In the genomic region with DNA sequence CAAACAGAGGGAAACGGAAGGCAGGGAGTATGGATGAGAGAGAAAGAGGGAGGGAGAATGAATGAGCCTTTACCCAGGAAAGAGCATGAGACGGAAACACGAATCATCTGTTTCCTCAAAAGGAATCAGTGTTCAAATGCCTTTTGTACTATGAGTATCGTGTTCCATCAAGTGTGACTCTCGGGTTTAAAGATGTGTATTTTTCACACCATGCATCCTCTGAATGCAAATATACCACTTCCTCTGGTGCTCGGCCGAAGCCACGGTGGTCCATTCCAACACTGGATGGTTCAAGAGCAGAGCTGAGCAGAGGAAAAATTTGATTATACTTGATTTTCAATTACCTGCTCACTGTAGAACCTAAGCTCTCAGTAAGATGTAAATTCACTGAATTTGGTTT, we compare ENCODE assay signal across 18 cellular contexts.
DNase-seq lines count a peak whose midpoint lies in the region; ATAC-seq, FAIRE-seq and TF ChIP-seq lines count a peak whose summit lies in the region.
"Had no signal": no experiment of that assay in that cellular context is flagged by ENCODE, and none has a peak within 500 bp of the region (broad histone marks: within the 10 kb centered on the region; RNA-seq: fewer than 3 reads in every experiment).

No MANE protein-coding gene starts in this region.

- H3K9ac ChIP-seq in Karpas-422 (ENCODE audit: low read length) (no peak overlapping the region), H1 (replicated peaks in 1 of 4; ENCODE audit: extremely low read depth in 1 of 4, low read depth in 3 of 4, low read length in 3 of 4) (no peak overlapping the region)
- H3K9ac ChIP-seq: SK-N-SH had no signal

- H3F3A ChIP-seq in DOHH2 (ENCODE audit: control insufficient read depth, insufficient read depth): no peaks in the 10 kb centered on the region

- no peaks in the 10 kb centered on the region for H3K9me3 ChIP-seq in DOHH2 (ENCODE audit: control insufficient read depth, insufficient read depth, low read length)
- H3K9me3 ChIP-seq in Karpas-422 (ENCODE audit: low read length): no peaks in the 10 kb centered on the region
- H3K9me3 ChIP-seq in H1 (ENCODE audit: insufficient read depth in 2 of 2, low read depth in 1 of 2, low read length in 1 of 2): no peaks in the 10 kb centered on the region
- H3K9me3 ChIP-seq in mucosa of descending colon: no peaks in the 10 kb centered on the region
- H3K9me3 ChIP-seq: A549, SK-N-SH had no signal

- no peaks in the 10 kb centered on the region for H3K27me3 ChIP-seq in DOHH2 (ENCODE audit: control insufficient read depth, low read length)
- H3K27me3 ChIP-seq in Karpas-422 (ENCODE audit: low read length): no peaks in the 10 kb centered on the region
- peaks cover 0 to 1% (median 0%) of the 10 kb centered on the region in 4 experiments; a peak in 1 of 7 replicates for H3K27me3 ChIP-seq in H1 (replicated peaks in 1 of 4; ENCODE audit: control insufficient read depth in 3 of 4, extremely low read depth in 1 of 4, insufficient read depth in 3 of 4, low read length in 3 of 4)
- H3K27me3 ChIP-seq in foreskin keratinocyte: no peaks in the 10 kb centered on the region

- FAIRE-seq in H1 (lab: Jason Lieb, UNC): no peak
- FAIRE-seq: A549, K562 had no signal

- no peak overlapping the region for H3K18ac ChIP-seq in H1 (ENCODE audit: extremely low read depth, low read length)

- H3K23ac ChIP-seq in H1 (ENCODE audit: insufficient read length): no peak overlapping the region

- H4K5ac ChIP-seq in H1 (ENCODE audit: insufficient read length, low read depth, low read length): no peak overlapping the region

- H3K79me2 ChIP-seq in DOHH2 (ENCODE audit: control insufficient read depth, low read length) (no peaks in the 10 kb centered on the region), Karpas-422 (ENCODE audit: low read length) (no peaks in the 10 kb centered on the region), H1 (ENCODE audit: control insufficient read depth in 1 of 2, insufficient read depth in 2 of 2, low read length in 2 of 2) (no peaks in the 10 kb centered on the region)

- H3K27ac ChIP-seq in DOHH2 (ENCODE audit: low read depth, low read length) (no peak overlapping the region), Karpas-422 (ENCODE audit: low read length) (no peak overlapping the region), H1 (ENCODE audit: low read depth, low read length) (no peak overlapping the region), foreskin keratinocyte (no peak overlapping the region)
- H3K27ac ChIP-seq: A549 had no signal

- H3K4me1 ChIP-seq in DOHH2 (ENCODE audit: control insufficient read depth, low read length) (peaks cover 18% of the 10 kb centered on the region), Karpas-422 (ENCODE audit: low read length) (peaks cover 9% of the 10 kb centered on the region), H1 (replicated peaks in 1 of 4; ENCODE audit: control insufficient read depth in 3 of 4, insufficient read depth in 4 of 4, low read length in 3 of 4) (no peaks in the 10 kb centered on the region), foreskin keratinocyte (no peaks in the 10 kb centered on the region), mucosa of descending colon (ENCODE audit: low read depth) (no peaks in the 10 kb centered on the region)
- H3K4me1 ChIP-seq: A549 had no signal

- no peak for TF ChIP-seq EP300 in H1 (IDR thresholded peaks at IDR 0.05; ENCODE audit: borderline replicate concordance in 1 of 2, low read depth in 2 of 2, low read length in 2 of 2)

- POLR2A ChIA-PET in H1 (lab: Charles Lee; ENCODE audit: partially characterized antibody): no interaction called here

- H4K91ac ChIP-seq in H1 (replicated peaks; ENCODE audit: insufficient read length, low read length): no peak overlapping the region

- DNase-seq in Karpas-422: peak; percentile 35
- no peak for DNase-seq in H1 (ENCODE audit: low read depth in 1 of 2, low spot score in 2 of 2)
- DNase-seq in foreskin keratinocyte: no peak
- DNase-seq in mucosa of descending colon: no peak
- DNase-seq: DMS79, H9, NCI-H1694 treated with DMSO at 0.1 percent for 48 hours, NCI-H510A, NCI-H748 treated with DMSO at 0.1 percent for 48 hours, RPMI8226, SHP77 treated with DMSO at 0.1 percent for 48 hours, SK-N-SH, T-helper 1 cell had no signal

- no peak overlapping the region for H2BK15ac ChIP-seq in H1 (ENCODE audit: low read length)

- H4K8ac ChIP-seq in H1 (ENCODE audit: extremely low read depth, insufficient read depth, low read length): no peak overlapping the region

- H3K56ac ChIP-seq in H1 (replicated peaks; ENCODE audit: insufficient read length, low read depth, low read length): no peak overlapping the region

- ATAC-seq in GM19351 (IDR thresholded peaks at IDR 0.05; ENCODE audit: unreplicated experiment) (peak; percentile 52), foreskin keratinocyte (no peak), mucosa of descending colon (no peak), HG02571 (IDR thresholded peaks at IDR 0.05; ENCODE audit: unreplicated experiment) (no peak)
- ATAC-seq: A549, K562 had no signal

- H3K4me2 ChIP-seq in DOHH2 (ENCODE audit: low read length): peak overlapping the region; percentile 3; the same call in 1 of the 2 replicates
- H3K4me2 ChIP-seq in Karpas-422 (ENCODE audit: low read depth, low read length, poor library complexity, severe bottlenecking): no peak overlapping the region
- H3K4me2 ChIP-seq in H1 (ENCODE audit: insufficient read depth in 1 of 2, low read depth in 2 of 2, low read length in 2 of 2): no peak overlapping the region
- H3K4me2 ChIP-seq: A549, SK-N-SH had no signal

- no peaks in the 10 kb centered on the region for H3K9me2 ChIP-seq in DOHH2 (replicated peaks; ENCODE audit: control insufficient read depth, low read length)
- H3K9me2 ChIP-seq in Karpas-422 (replicated peaks; ENCODE audit: insufficient read depth, low read length): no peaks in the 10 kb centered on the region
- H3K9me2 ChIP-seq: SK-N-SH had no signal

- no peaks in the 10 kb centered on the region for H3K79me1 ChIP-seq in H1 (ENCODE audit: low read depth, low read length)

- TF ChIP-seq CTCF in DOHH2 (IDR thresholded peaks at IDR 0.05; ENCODE audit: low read depth, low read length, poor library complexity, severe bottlenecking): no peak
- no peak for TF ChIP-seq CTCF in H1 (IDR thresholded peaks at IDR 0.05; ENCODE audit: control extremely low read depth in 1 of 3, insufficient read depth in 1 of 3, low read depth in 1 of 3, low read length in 3 of 3)
- TF ChIP-seq CTCF in foreskin keratinocyte (conservative IDR thresholded peaks at IDR 0.05): no peak
- no peak for TF ChIP-seq CTCF in mucosa of descending colon (IDR thresholded peaks at IDR 0.05)

- H3K4me3 ChIP-seq in DOHH2 (ENCODE audit: low read length): no peak overlapping the region
- H3K4me3 ChIP-seq in Karpas-422 (ENCODE audit: low read length): no peak overlapping the region
- H3K4me3 ChIP-seq in H1 (ENCODE audit: extremely low read depth in 1 of 4, insufficient read depth in 2 of 4, low read depth in 3 of 4, low read length in 4 of 4): no peak overlapping the region
- no peak overlapping the region for H3K4me3 ChIP-seq in mucosa of descending colon
- H3K4me3 ChIP-seq: A549, K562 had no signal

- H4K20me1 ChIP-seq in DOHH2 (ENCODE audit: control insufficient read depth, insufficient read depth, low read depth, low read length) (no peaks in the 10 kb centered on the region), Karpas-422 (ENCODE audit: insufficient read depth, low read depth, low read length) (no peaks in the 10 kb centered on the region), H1 (replicated peaks in 1 of 2; ENCODE audit: control insufficient read depth in 1 of 2, insufficient read depth in 2 of 2, low read length in 2 of 2) (no peaks in the 10 kb centered on the region)

- 92% methylated on average over 8 of the region's 8 CpGs; no CpG with 5 or more reads in 1 of the 2 experiments for WGBS in H1 (ENCODE audit: extremely low coverage in 1 of 2, insufficient coverage in 1 of 2, insufficient read length in 1 of 2, insufficient replicate concordance in 2 of 2, low coverage in 1 of 2, low lambda C conversion rate in 2 of 2, missing lambda C conversion rate in 1 of 2), 2 experiments

- no peak for TF ChIP-seq RAD21 in H1 (IDR thresholded peaks at IDR 0.05 in 1 of 2, conservative IDR thresholded peaks at IDR 0.05 in 1 of 2; ENCODE audit: low read depth in 2 of 2, low read length in 2 of 2)

- no peak overlapping the region for H2BK12ac ChIP-seq in H1 (ENCODE audit: low read depth, low read length)

- H2AFZ ChIP-seq in Karpas-422 (ENCODE audit: low read length) (no peak overlapping the region), H1 (ENCODE audit: low read length) (0 out of 2 replicates have a peak overlapping the region, but pooled peaks have one; percentile 37)

- TF ChIP-seq POLR2A in H1 (IDR thresholded peaks at IDR 0.05; ENCODE audit: control extremely low read depth in 1 of 2, low read depth in 2 of 2, low read length in 2 of 2): no peak

- no peak overlapping the region for H3K4ac ChIP-seq in H1 (replicated peaks; ENCODE audit: insufficient read length, low read depth, low read length)

- no peaks in the 10 kb centered on the region for H3K23me2 ChIP-seq in H1 (ENCODE audit: low read depth, low read length)

- H3K36me3 ChIP-seq in DOHH2 (ENCODE audit: control insufficient read depth, low read length) (no peaks in the 10 kb centered on the region), Karpas-422 (ENCODE audit: insufficient read depth, low read length) (no peaks in the 10 kb centered on the region), H1 (ENCODE audit: control insufficient read depth in 2 of 4, insufficient read depth in 4 of 4, low read length in 3 of 4) (no peaks in the 10 kb centered on the region), mucosa of descending colon (ENCODE audit: low read depth) (no peaks in the 10 kb centered on the region)

- CTCF ChIA-PET in H1 (lab: Charles Lee; ENCODE audit: partially characterized antibody): interaction anchor here (1.7 kb wide), 1 partner anchor 9 kb away, joined by 6 read pairs; no protein-coding TSS in a partner anchor

- H2BK5ac ChIP-seq in H1 (ENCODE audit: low read depth, low read length): no peak overlapping the region

- no peak overlapping the region for H3K14ac ChIP-seq in H1 (ENCODE audit: insufficient read length)

- H2BK20ac ChIP-seq in H1 (ENCODE audit: low read length): no peak overlapping the region

- no peak overlapping the region for H2AK5ac ChIP-seq in H1 (ENCODE audit: low read depth, low read length)

- intact Hi-C loops in mucosa of descending colon (cut with DNase I, micrococcal nuclease): no loop called here

- H2BK120ac ChIP-seq in H1 (replicated peaks; ENCODE audit: low read depth, low read length): no peak overlapping the region

TF ChIP-seq in H1, 55 proteins besides CTCF, POLR2A, EP300 and RAD21 (continues in another document):
- TF ChIP-seq RNF2 (IDR thresholded peaks at IDR 0.05; ENCODE audit: borderline replicate concordance, low read depth, low read length, missing control alignments, poor library complexity, severe bottlenecking): no peak
- TF ChIP-seq KDM4A (IDR thresholded peaks at IDR 0.05; ENCODE audit: low read depth, low read length, severe bottlenecking): no peak
- TF ChIP-seq JUN (IDR thresholded peaks at IDR 0.05; ENCODE audit: low read depth, low read length): no peak
- no peak for TF ChIP-seq RBBP5 (IDR thresholded peaks at IDR 0.05; ENCODE audit: borderline replicate concordance, low read depth, low read length)
- TF ChIP-seq CTBP2 (IDR thresholded peaks at IDR 0.05; ENCODE audit: borderline replicate concordance, insufficient read depth, insufficient read length, low read length): no peak
- TF ChIP-seq CEBPB (IDR thresholded peaks at IDR 0.05; ENCODE audit: low read depth, low read length): no peak
